In genomic region chr14:19167454-19168190, GRCh38 we compare ENCODE assay signal across 7 cellular contexts.
DNase-seq lines count a peak whose midpoint lies in the region; ATAC-seq and TF ChIP-seq lines count a peak whose summit lies in the region.
"Not testable (repeated sequence)": the region's sequence is repeated elsewhere in the genome, so short reads cannot be mapped to it uniquely, and the experiment has no call there.

No MANE protein-coding gene starts in this region.

- TF ChIP-seq CTCF in CD14-positive monocyte (IDR thresholded peaks at IDR 0.05); RWPE2 (IDR thresholded peaks at IDR 0.05; ENCODE audit: poor library complexity, severe bottlenecking); coronary artery (IDR thresholded peaks at IDR 0.05); osteocyte (IDR thresholded peaks at IDR 0.05); upper lobe of right lung (IDR thresholded peaks at IDR 0.05): not testable (repeated sequence)

- not testable (repeated sequence) for H3K4me1 ChIP-seq in RWPE2 (ENCODE audit: insufficient read depth, poor library complexity, severe bottlenecking); iPS-20b (ENCODE audit: insufficient read depth, low read length); upper lobe of right lung

- not testable (repeated sequence) for H3K4me3 ChIP-seq in RWPE2 (ENCODE audit: severe bottlenecking); coronary artery; upper lobe of right lung
- peak overlapping the region; percentile 22; the same call in 1 of the 2 replicates for H3K4me3 ChIP-seq in iPS-20b (ENCODE audit: low read length)

- H3K27ac ChIP-seq in RWPE2 (ENCODE audit: poor library complexity, severe bottlenecking); coronary artery; iPS-20b (ENCODE audit: low read length); upper lobe of right lung: not testable (repeated sequence)

- not testable (repeated sequence) for H3K36me3 Mint-ChIP-seq in CD14-positive monocyte; osteocyte (ENCODE audit: unreplicated experiment)

- not testable (repeated sequence) for H3K9ac ChIP-seq in iPS-20b (ENCODE audit: low read depth, low read length)

- not testable (repeated sequence) for H3K4me3 Mint-ChIP-seq in CD14-positive monocyte; osteocyte (ENCODE audit: unreplicated experiment)

- intact Hi-C loops in CD14-positive monocyte (cut with micrococcal nuclease); cardiac septum (cut with DNase I); upper lobe of right lung (cut with DNase I): not testable (repeated sequence)

- not testable (repeated sequence) for H3K4me1 Mint-ChIP-seq in CD14-positive monocyte; osteocyte (ENCODE audit: unreplicated experiment)

- not testable (repeated sequence) for ATAC-seq in RWPE2 (ENCODE audit: low read depth); upper lobe of right lung

- H3K27ac Mint-ChIP-seq in CD14-positive monocyte; osteocyte (ENCODE audit: unreplicated experiment): not testable (repeated sequence)

- H3K27me3 Mint-ChIP-seq in CD14-positive monocyte (ENCODE audit: low read depth in 3 of 3); osteocyte (ENCODE audit: unreplicated experiment): not testable (repeated sequence)

- DNase-seq in CD14-positive monocyte (ENCODE audit: low spot score) (peak; percentile 47), RWPE2 (ENCODE audit: low spot score) (peak; percentile 56), coronary artery (ENCODE audit: low spot score) (peak; percentile 26), cardiac septum (ENCODE audit: low spot score) (peak; percentile 75), osteocyte (ENCODE audit: extremely low spot score, unreplicated experiment) (peak; percentile 87), upper lobe of right lung (peak; percentile 67)

- not testable (repeated sequence) for H3K27me3 ChIP-seq in RWPE2 (ENCODE audit: insufficient read depth, poor library complexity, severe bottlenecking); iPS-20b (ENCODE audit: insufficient read depth, low read length); upper lobe of right lung

- H3K36me3 ChIP-seq in RWPE2 (ENCODE audit: low read depth); iPS-20b (ENCODE audit: insufficient read depth, low read depth, low read length); upper lobe of right lung: not testable (repeated sequence)

- H3K9me3 Mint-ChIP-seq in CD14-positive monocyte, result peaks cover 11 to 35% (median 23%) of the 10 kb centered on the region in 7 donors
- H3K9me3 Mint-ChIP-seq in osteocyte (ENCODE audit: unreplicated experiment), result peaks cover 13% of the 10 kb centered on the region

- H3K9me3 ChIP-seq in RWPE2 (ENCODE audit: severe bottlenecking); upper lobe of right lung: not testable (repeated sequence)
- peaks cover 48% of the 10 kb centered on the region for H3K9me3 ChIP-seq in iPS-20b (ENCODE audit: insufficient read depth, low read depth, low read length)

Comparison
In these comparisons a context has a peak if more than half of its experiments do, and no peak if none do; other contexts are left out.
1. DNase-seq: peak in every context shown above with its lines; median percentile 87 in osteocyte; 75 in cardiac septum; 67 in upper lobe of right lung; 56 in RWPE2; 47 in CD14-positive monocyte; 26 in coronary artery.